In the genomic region with DNA sequence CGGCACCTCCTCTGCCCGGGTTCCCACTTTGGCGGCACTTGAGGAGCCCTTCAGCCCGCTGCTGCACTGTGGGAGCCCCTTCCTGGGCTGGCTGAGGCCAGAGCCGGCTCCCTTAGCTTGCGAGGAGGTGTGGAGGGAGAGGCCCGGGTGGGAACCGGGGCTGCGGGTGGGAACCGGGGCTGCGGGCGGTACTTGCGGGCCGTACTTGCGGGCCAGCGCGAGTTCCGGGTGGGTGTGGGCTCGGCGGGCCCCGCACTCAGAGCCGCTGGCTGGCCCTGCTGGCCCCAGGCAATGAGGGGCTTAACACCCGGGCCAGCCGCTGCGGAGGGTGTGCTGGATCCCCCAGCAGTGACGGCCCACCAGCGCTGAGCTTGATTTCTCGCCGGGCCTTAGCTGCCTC, we compare ENCODE assay signal across 32 cellular contexts.
"Had no signal": no experiment of that assay in that cellular context is flagged by ENCODE, and none has a peak within 500 bp of the region (broad histone marks: within the 10 kb centered on the region; RNA-seq: fewer than 3 reads in every experiment).

No MANE protein-coding gene starts in this region.

- H3K9me3 Mint-ChIP-seq: activated B cell treated with CpG ODN at 0.5 μM for 24 hours; activated CD4-positive, alpha-beta memory T cell treated with anti-CD3 and anti-CD28 coated beads for 36 hours; activated CD4-positive, alpha-beta T cell treated with anti-CD3 and anti-CD28 coated beads, Interleukin-2, amount 10 ng/mL, durations not matched to agents 24 days and 14 days; activated CD8-positive, alpha-beta T cell treated with anti-CD3 and anti-CD28 coated beads for 36 hours; activated naive CD4-positive, alpha-beta T cell treated with anti-CD3 and anti-CD28 coated beads, Interleukin-2, amount 10 ng/mL, durations not matched to agents 7 days and 5 days; activated naive CD4-positive, alpha-beta T cell treated with anti-CD3 and anti-CD28 coated beads, Interleukin-2, amount 50 U/mL, for 24 hours; activated naive CD8-positive, alpha-beta T cell treated with anti-CD3 and anti-CD28 coated beads, Interleukin-2, amount 10 ng/mL, durations not matched to agents 7 days and 5 days; activated naive CD8-positive, alpha-beta T cell treated with anti-CD3 and anti-CD28 coated beads, Interleukin-2, amount 50 U/mL, for 24 hours; activated T-cell treated with anti-CD3 and anti-CD28 coated beads, Interleukin-2, amount 50 U/mL, for 24 hours; activated T-helper 2 cell treated with anti-CD3 and anti-CD28 coated beads, Interferon-gamma antibody, Interleukin-2, Interleukin-4, amounts not matched to agents 10 μg/mL and 5 μg/mL and 100 μg/mL, durations not matched to agents 14 hours and 24 hours and 36 hours; brain; central memory CD8-positive, alpha-beta T cell; T-helper 1 cell treated with Interleukin-12 subunit alpha and Interleukin-12 subunit beta and Interleukin-4 antibody, amounts not matched to agents 30 μg/mL and 1 μg/mL, for 36 hours; T-helper 2 cell treated with Interferon-gamma antibody and Interleukin-4, amounts not matched to agents 5 μg/mL and 100 μg/mL, for 36 hours had no signal

- H3K4me3 Mint-ChIP-seq: activated B cell treated with CpG ODN at 0.5 μM for 24 hours; activated CD4-positive, alpha-beta memory T cell treated with anti-CD3 and anti-CD28 coated beads for 36 hours; activated CD4-positive, alpha-beta T cell treated with anti-CD3 and anti-CD28 coated beads, Interleukin-2, amount 10 ng/mL, durations not matched to agents 24 days and 14 days; activated CD8-positive, alpha-beta memory T cell treated with anti-CD3 and anti-CD28 coated beads, Interleukin-2, amount 10 ng/mL, durations not matched to agents 7 days and 5 days; activated CD8-positive, alpha-beta T cell treated with anti-CD3 and anti-CD28 coated beads for 36 hours; activated naive CD4-positive, alpha-beta T cell treated with anti-CD3 and anti-CD28 coated beads, Interleukin-2, amount 10 ng/mL, durations not matched to agents 7 days and 5 days; activated naive CD4-positive, alpha-beta T cell treated with anti-CD3 and anti-CD28 coated beads, Interleukin-2, amount 50 U/mL, for 24 hours; activated naive CD8-positive, alpha-beta T cell; activated naive CD8-positive, alpha-beta T cell treated with anti-CD3 and anti-CD28 coated beads, Interleukin-2, amount 10 ng/mL, durations not matched to agents 7 days and 5 days; activated naive CD8-positive, alpha-beta T cell treated with anti-CD3 and anti-CD28 coated beads, Interleukin-2, amount 50 U/mL, for 24 hours; activated T-cell treated with anti-CD3 and anti-CD28 coated beads, Interleukin-2, amount 50 U/mL, for 24 hours; brain; central memory CD8-positive, alpha-beta T cell; T-helper 1 cell treated with Interleukin-12 subunit alpha and Interleukin-12 subunit beta and Interleukin-4 antibody, amounts not matched to agents 30 μg/mL and 1 μg/mL, for 36 hours; T-helper 2 cell treated with Interferon-gamma antibody and Interleukin-4, amounts not matched to agents 5 μg/mL and 100 μg/mL, for 36 hours had no signal

- DNase-seq: activated B cell treated with CpG ODN at 0.5 μM for 24 hours; activated CD4-positive, alpha-beta memory T cell treated with anti-CD3 and anti-CD28 coated beads for 36 hours; activated CD4-positive, alpha-beta T cell treated with anti-CD3 and anti-CD28 coated beads for 4 hours; activated CD4-positive, alpha-beta T cell treated with anti-CD3 and anti-CD28 coated beads, Interleukin-2, amount 10 ng/mL, durations not matched to agents 24 days and 14 days; activated CD4-positive, alpha-beta T cell treated with anti-CD3 and anti-CD28 coated beads, Interleukin-2, amount 50 U/mL, for 1 hour; activated CD4-positive, alpha-beta T cell treated with anti-CD3 and anti-CD28 coated beads, Interleukin-2, amount 50 U/mL, for 4 hours; activated CD4-positive, CD25-positive, alpha-beta regulatory T cell treated with anti-CD3 and anti-CD28 coated beads, Interleukin-2, amount 50 U/mL, for 72 hours; activated CD8-positive, alpha-beta memory T cell treated with anti-CD3 and anti-CD28 coated beads, Interleukin-2, amount 10 ng/mL, durations not matched to agents 7 days and 5 days; activated CD8-positive, alpha-beta memory T cell treated with anti-CD3 and anti-CD28 coated beads, Interleukin-2, amount 50 U/mL, for 48 hours; activated CD8-positive, alpha-beta T cell treated with anti-CD3 and anti-CD28 coated beads for 36 hours; activated effector memory CD4-positive, alpha-beta T cell treated with Interleukin-2 at 50 U/mL for 16 hours; activated naive CD4-positive, alpha-beta T cell treated with anti-CD3 and anti-CD28 coated beads, Interleukin-2, amount 10 ng/mL, durations not matched to agents 7 days and 5 days; activated naive CD4-positive, alpha-beta T cell treated with Interleukin-2 at 50 U/mL for 16 hours; activated naive CD8-positive, alpha-beta T cell treated with anti-CD3 and anti-CD28 coated beads, Interleukin-2, amount 10 ng/mL, durations not matched to agents 7 days and 5 days; activated naive CD8-positive, alpha-beta T cell treated with anti-CD3 and anti-CD28 coated beads, Interleukin-2, amount 50 U/mL, for 24 hours; activated T-cell treated with anti-CD3 and anti-CD28 coated beads, Interleukin-2, amount 50 U/mL, for 24 hours; activated T-cell treated with anti-CD3 and anti-CD28 coated beads, Interleukin-2, amount 50 U/mL, for 48 hours; amygdala; anterior cingulate cortex; caudate nucleus; cerebellar nuclear complex; SW 1271; T-helper 1 cell; T-helper 2 cell; T-helper 9 cell had no signal

- H3K27ac Mint-ChIP-seq: activated B cell treated with CpG ODN at 0.5 μM for 24 hours; activated CD4-positive, alpha-beta memory T cell treated with anti-CD3 and anti-CD28 coated beads for 36 hours; activated CD4-positive, alpha-beta T cell treated with anti-CD3 and anti-CD28 coated beads, Interleukin-2, amount 10 ng/mL, durations not matched to agents 24 days and 14 days; activated CD8-positive, alpha-beta memory T cell treated with anti-CD3 and anti-CD28 coated beads, Interleukin-2, amount 10 ng/mL, durations not matched to agents 7 days and 5 days; activated CD8-positive, alpha-beta T cell treated with anti-CD3 and anti-CD28 coated beads for 36 hours; activated naive CD4-positive, alpha-beta T cell treated with anti-CD3 and anti-CD28 coated beads, Interleukin-2, amount 10 ng/mL, durations not matched to agents 7 days and 5 days; activated naive CD4-positive, alpha-beta T cell treated with anti-CD3 and anti-CD28 coated beads, Interleukin-2, amount 50 U/mL, for 24 hours; activated naive CD8-positive, alpha-beta T cell; activated naive CD8-positive, alpha-beta T cell treated with anti-CD3 and anti-CD28 coated beads, Interleukin-2, amount 10 ng/mL, durations not matched to agents 7 days and 5 days; activated naive CD8-positive, alpha-beta T cell treated with anti-CD3 and anti-CD28 coated beads, Interleukin-2, amount 50 U/mL, for 24 hours; activated T-cell treated with anti-CD3 and anti-CD28 coated beads, Interleukin-2, amount 50 U/mL, for 24 hours; activated T-helper 2 cell treated with anti-CD3 and anti-CD28 coated beads, Interferon-gamma antibody, Interleukin-2, Interleukin-4, amounts not matched to agents 10 μg/mL and 5 μg/mL and 100 μg/mL, durations not matched to agents 14 hours and 24 hours and 36 hours; brain; T-helper 1 cell treated with Interleukin-12 subunit alpha and Interleukin-12 subunit beta and Interleukin-4 antibody, amounts not matched to agents 30 μg/mL and 1 μg/mL, for 36 hours; T-helper 2 cell treated with Interferon-gamma antibody and Interleukin-4, amounts not matched to agents 5 μg/mL and 100 μg/mL, for 36 hours had no signal

- H3K36me3 Mint-ChIP-seq: activated CD4-positive, alpha-beta memory T cell treated with anti-CD3 and anti-CD28 coated beads for 36 hours; activated CD8-positive, alpha-beta memory T cell treated with anti-CD3 and anti-CD28 coated beads, Interleukin-2, amount 10 ng/mL, durations not matched to agents 7 days and 5 days; activated naive CD4-positive, alpha-beta T cell treated with anti-CD3 and anti-CD28 coated beads, Interleukin-2, amount 10 ng/mL, durations not matched to agents 7 days and 5 days; activated naive CD4-positive, alpha-beta T cell treated with anti-CD3 and anti-CD28 coated beads, Interleukin-2, amount 50 U/mL, for 24 hours; activated naive CD8-positive, alpha-beta T cell; brain had no signal

- H3K27me3 Mint-ChIP-seq: activated B cell treated with CpG ODN at 0.5 μM for 24 hours; activated CD4-positive, alpha-beta memory T cell treated with anti-CD3 and anti-CD28 coated beads for 36 hours; activated CD8-positive, alpha-beta memory T cell treated with anti-CD3 and anti-CD28 coated beads, Interleukin-2, amount 10 ng/mL, durations not matched to agents 7 days and 5 days; activated CD8-positive, alpha-beta T cell treated with anti-CD3 and anti-CD28 coated beads for 36 hours; activated naive CD4-positive, alpha-beta T cell treated with anti-CD3 and anti-CD28 coated beads, Interleukin-2, amount 10 ng/mL, durations not matched to agents 7 days and 5 days; activated naive CD4-positive, alpha-beta T cell treated with anti-CD3 and anti-CD28 coated beads, Interleukin-2, amount 50 U/mL, for 24 hours; activated naive CD8-positive, alpha-beta T cell; activated naive CD8-positive, alpha-beta T cell treated with anti-CD3 and anti-CD28 coated beads, Interleukin-2, amount 10 ng/mL, durations not matched to agents 7 days and 5 days; activated naive CD8-positive, alpha-beta T cell treated with anti-CD3 and anti-CD28 coated beads, Interleukin-2, amount 50 U/mL, for 24 hours; activated T-cell treated with anti-CD3 and anti-CD28 coated beads, Interleukin-2, amount 50 U/mL, for 24 hours; brain; central memory CD8-positive, alpha-beta T cell had no signal

- H3K4me1 Mint-ChIP-seq: activated B cell treated with CpG ODN at 0.5 μM for 24 hours; activated CD4-positive, alpha-beta T cell treated with anti-CD3 and anti-CD28 coated beads, Interleukin-2, amount 10 ng/mL, durations not matched to agents 24 days and 14 days; activated CD8-positive, alpha-beta memory T cell treated with anti-CD3 and anti-CD28 coated beads, Interleukin-2, amount 10 ng/mL, durations not matched to agents 7 days and 5 days; activated naive CD4-positive, alpha-beta T cell treated with anti-CD3 and anti-CD28 coated beads, Interleukin-2, amount 10 ng/mL, durations not matched to agents 7 days and 5 days; activated naive CD4-positive, alpha-beta T cell treated with anti-CD3 and anti-CD28 coated beads, Interleukin-2, amount 50 U/mL, for 24 hours; activated naive CD8-positive, alpha-beta T cell treated with anti-CD3 and anti-CD28 coated beads, Interleukin-2, amount 10 ng/mL, durations not matched to agents 7 days and 5 days; activated naive CD8-positive, alpha-beta T cell treated with anti-CD3 and anti-CD28 coated beads, Interleukin-2, amount 50 U/mL, for 24 hours; brain; central memory CD8-positive, alpha-beta T cell had no signal
